Comparison of ENCODE assay signal across 1 cellular context in genomic region chr6:2992330-2992979, GRCh38.
TF ChIP-seq lines count a peak whose summit lies in the region.

No MANE protein-coding gene starts in this region.

TF ChIP-seq in HEK293, 187 proteins besides CTCF, POLR2A, EP300 and RAD21:
- TF ChIP-seq ZSCAN4 (tag by site-specific recombination; IDR thresholded peaks at IDR 0.05) (no peak), ZNF596 (tag by site-specific recombination; IDR thresholded peaks at IDR 0.05) (no peak), ZNF266 (tag by site-specific recombination; IDR thresholded peaks at IDR 0.05; ENCODE audit: low read depth) (peak; percentile 92), PBX3 (CRISPR knock-in tag; IDR thresholded peaks at IDR 0.05) (no peak)
